Comparison of ENCODE assay signal across 24 cellular contexts in the genomic region with DNA sequence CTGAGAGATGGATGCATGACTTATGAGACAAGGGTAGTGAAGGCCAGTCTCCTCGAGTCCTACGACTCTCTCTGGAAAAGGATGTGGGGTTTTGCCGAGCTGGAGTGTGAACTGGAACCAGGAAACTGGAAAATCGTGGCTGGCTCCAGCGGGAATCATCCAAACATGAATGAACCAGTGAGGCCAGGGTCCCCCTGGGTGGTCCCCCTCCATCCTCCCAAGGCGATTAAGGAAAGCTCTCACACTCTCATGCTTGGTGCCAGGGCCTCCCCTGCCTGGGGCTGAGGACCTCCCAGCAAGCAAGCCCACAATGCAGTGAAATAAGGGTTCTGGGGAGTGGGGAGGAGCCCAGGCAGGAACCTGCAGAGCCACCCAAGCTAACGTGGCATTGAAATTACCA. TPM values are rescaled to one million over a fixed set of nuclear protein-coding genes. Genes with fewer than 3 reads are reported as not detected.
DNase-seq lines count a peak whose midpoint lies in the region; FAIRE-seq and TF ChIP-seq lines count a peak whose summit lies in the region.
"Had no signal": no experiment of that assay in that cellular context is flagged by ENCODE, and none has a peak within 500 bp of the region (broad histone marks: within the 10 kb centered on the region; RNA-seq: fewer than 3 reads in every experiment).

No MANE protein-coding gene starts in this region.

- H3K27ac Mint-ChIP-seq in T-helper 2 cell treated with Interferon-gamma antibody and Interleukin-4, amounts not matched to agents 5 μg/mL and 100 μg/mL, for 36 hours = no peak overlapping the region
- H3K27ac Mint-ChIP-seq: CD4-positive, CD25-positive, alpha-beta regulatory T cell had no signal

- H3K27me3 Mint-ChIP-seq in T-helper 2 cell treated with Interferon-gamma antibody and Interleukin-4, amounts not matched to agents 5 μg/mL and 100 μg/mL, for 36 hours (ENCODE audit: low read depth) = peaks cover 2% of the 10 kb centered on the region
- H3K27me3 Mint-ChIP-seq: CD4-positive, CD25-positive, alpha-beta regulatory T cell had no signal

- DNase-seq in SJSA1 (ENCODE audit: low read depth in 1 of 2, low spot score in 2 of 2) (peak; percentile 70 to 73), kidney (peak; percentile 50), sigmoid colon (peak; percentile 30), activated gamma-delta T cell treated with Interleukin-2 at 50 U/mL for 16 hours (no peak), HTR-8/SVneo (ENCODE audit: insufficient read length, low spot score) (no peak)
- no peak for DNase-seq in T-helper 2 cell treated with Interferon-gamma antibody and Interleukin-4, amounts not matched to agents 5 μg/mL and 100 μg/mL, for 36 hours (ENCODE audit: low spot score)
- DNase-seq: CD4-positive, CD25-positive, alpha-beta regulatory T cell; KG1; MG63; NCI-H1105 treated with DMSO at 0.1 percent for 48 hours; NCI-H2029; NCI-H446; NCI-H524 treated with DMSO at 0.1 percent for 48 hours; NCI-H774; PC-9; Right ventricle myocardium superior had no signal

- H3K9ac ChIP-seq in kidney (ENCODE audit: low read length in 2 of 2) = no peak overlapping the region
- H3K9ac ChIP-seq: BLaER1 had no signal

- intact Hi-C loops in kidney (cut with DNase I) (loop anchor here (10.0 kb wide), 1 partner anchor 207 kb away; no protein-coding TSS in a partner anchor), sigmoid colon (cut with DNase I) (no loop called here)

- WGBS in sigmoid colon, 2 donors = 71 to 73% methylated on average over 7 of the region's 7 CpGs

- H3K36me3 ChIP-seq in SJSA1 = no peaks in the 10 kb centered on the region
- H3K36me3 ChIP-seq in kidney (ENCODE audit: control insufficient read depth in 1 of 2, insufficient read depth in 2 of 2, low read length in 2 of 2) = peaks cover 0 to 7% of the 10 kb centered on the region in 2 donors
- H3K36me3 ChIP-seq in sigmoid colon = no peaks in the 10 kb centered on the region
- H3K36me3 ChIP-seq: MG63 had no signal

- H3K9me3 ChIP-seq in SJSA1 (replicated peaks) (peaks cover 11% of the 10 kb centered on the region), kidney (ENCODE audit: control insufficient read depth in 1 of 2, low read length in 2 of 2) (no peaks in the 10 kb centered on the region), sigmoid colon (no peaks in the 10 kb centered on the region)
- H3K9me3 ChIP-seq: BLaER1, MG63 had no signal

- no peaks in the 10 kb centered on the region for H3K9me3 Mint-ChIP-seq in T-helper 2 cell treated with Interferon-gamma antibody and Interleukin-4, amounts not matched to agents 5 μg/mL and 100 μg/mL, for 36 hours

- TF ChIP-seq POLR2A in sigmoid colon (IDR thresholded peaks at IDR 0.05) = no peak

- H3K4me1 Mint-ChIP-seq in T-helper 2 cell treated with Interferon-gamma antibody and Interleukin-4, amounts not matched to agents 5 μg/mL and 100 μg/mL, for 36 hours (ENCODE audit: low read depth) = no peaks in the 10 kb centered on the region

- H3K4me3 Mint-ChIP-seq in T-helper 2 cell treated with Interferon-gamma antibody and Interleukin-4, amounts not matched to agents 5 μg/mL and 100 μg/mL, for 36 hours = no peak overlapping the region
- H3K4me3 Mint-ChIP-seq: CD4-positive, CD25-positive, alpha-beta regulatory T cell had no signal

- TF ChIP-seq CTCF in 22Rv1 (IDR thresholded peaks at IDR 0.05) = no peak
- no peak for TF ChIP-seq CTCF in kidney (IDR thresholded peaks at IDR 0.05; ENCODE audit: borderline replicate concordance, extremely low read depth, insufficient read depth)
- no peak for TF ChIP-seq CTCF in sigmoid colon (IDR thresholded peaks at IDR 0.05)

- H3K4me1 ChIP-seq in SJSA1 (replicated peaks) = peaks cover 32% of the 10 kb centered on the region
- H3K4me1 ChIP-seq in kidney (ENCODE audit: control insufficient read depth in 1 of 2, insufficient read depth in 1 of 2, low read depth in 1 of 2, low read length in 2 of 2) = peaks cover 2 to 4% of the 10 kb centered on the region in 2 donors
- no peaks in the 10 kb centered on the region for H3K4me1 ChIP-seq in sigmoid colon

- H3K36me3 Mint-ChIP-seq in T-helper 2 cell treated with Interferon-gamma antibody and Interleukin-4, amounts not matched to agents 5 μg/mL and 100 μg/mL, for 36 hours (ENCODE audit: low read depth) = no peaks in the 10 kb centered on the region
- H3K36me3 Mint-ChIP-seq: CD4-positive, CD25-positive, alpha-beta regulatory T cell had no signal

- H3K4me3 ChIP-seq in SJSA1 = no peak overlapping the region
- H3K4me3 ChIP-seq in kidney (ENCODE audit: low read length in 2 of 2) = no peak overlapping the region
- no peak overlapping the region for H3K4me3 ChIP-seq in sigmoid colon
- H3K4me3 ChIP-seq: BLaER1, MG63, PC-9, SK-N-MC had no signal

- no peak for TF ChIP-seq EP300 in sigmoid colon (IDR thresholded peaks at IDR 0.05)

- peak overlapping the region; percentile 100 for H3K27ac ChIP-seq in 22Rv1
- peak overlapping the region; percentile 57; the same call in 1 of the 2 replicates for H3K27ac ChIP-seq in SJSA1
- no peak overlapping the region for H3K27ac ChIP-seq in kidney (ENCODE audit: low read depth in 2 of 2, low read length in 2 of 2)
- H3K27ac ChIP-seq in sigmoid colon = no peak overlapping the region
- H3K27ac ChIP-seq: BLaER1, PC-9, SK-N-MC had no signal

- no peak for FAIRE-seq in kidney (lab: Jason Lieb, UNC)
- no peak for FAIRE-seq in HTR-8/SVneo (lab: Jason Lieb, UNC)
- FAIRE-seq: A204.1, D721Med, GM19239 had no signal

- H3K27me3 ChIP-seq in SJSA1 (replicated peaks) (no peaks in the 10 kb centered on the region), sigmoid colon (no peaks in the 10 kb centered on the region)
- H3K27me3 ChIP-seq: BLaER1, MG63 had no signal

RNA-seq across cellular contexts. Expression of a gene that starts 9.6 kb away (rescaled TPM):
- 0.37 and 0.53 TPM in 2 replicates for total RNA-seq in SJSA1 (2014; rRNA removed; shearing (Covaris generic))
- total RNA-seq in kidney (5.3 TPM), sigmoid colon (not detected)
- polyA plus RNA-seq in kidney (ENCODE audit: insufficient read depth, low read depth, low replicate concordance) (43.5 TPM), sigmoid colon (under 1 TPM in 1 of 3 donors, not detected in 2; 0.66 TPM)
- total RNA-seq: CD4-positive, CD25-positive, alpha-beta regulatory T cell; PC-9 had no signal
- polyA plus RNA-seq: CD4-positive, CD25-positive, alpha-beta regulatory T cell had no signal

RNA-seq across cellular contexts. Expression of a gene that starts 11.4 kb away (rescaled TPM):
- total RNA-seq in SJSA1 (2014; rRNA removed; shearing (Covaris generic)) = 0.13 and 0.85 TPM in 2 replicates
- total RNA-seq in kidney (202 TPM), sigmoid colon (1 to 10 TPM in 1 of 4 donors, not detected in 3; 1.4 TPM)
- polyA plus RNA-seq in kidney (ENCODE audit: insufficient read depth, low read depth, low replicate concordance) (155 TPM), sigmoid colon (1 to 10 TPM; 2.5 to 6.9 (median 4.8) TPM)
- total RNA-seq: CD4-positive, CD25-positive, alpha-beta regulatory T cell; H4; PC-9; Right ventricle myocardium superior had no signal
- polyA plus RNA-seq: AG04450; CD4-positive, CD25-positive, alpha-beta regulatory T cell had no signal

Comparison
In these comparisons a context has a peak if more than half of its experiments do, and no peak if none do; other contexts are left out.
1. H3K27ac ChIP-seq: peak in 22Rv1 (single experiment) and SJSA1 (single experiment); none in kidney (0 of 2) and sigmoid colon (0 of 4).
2. DNase-seq: peak in SJSA1 (2 of 2), kidney (single experiment) and sigmoid colon (single experiment); none in activated gamma-delta T cell treated with Interleukin-2 at 50 U/mL for 16 hours (single experiment), HTR-8/SVneo (single experiment) and T-helper 2 cell treated with Interferon-gamma antibody and Interleukin-4, amounts not matched to agents 5 μg/mL and 100 μg/mL, for 36 hours (single experiment).
3. RNA of a gene that starts 11.4 kb away (total RNA-seq): 202 TPM in kidney (single experiment); 0.13 to 0.85 TPM in SJSA1 and 1.4 TPM in sigmoid colon; every median in the first group is over 10 times any median in the second.